Comparison of ENCODE assay signal across 13 cellular contexts in the genomic region with DNA sequence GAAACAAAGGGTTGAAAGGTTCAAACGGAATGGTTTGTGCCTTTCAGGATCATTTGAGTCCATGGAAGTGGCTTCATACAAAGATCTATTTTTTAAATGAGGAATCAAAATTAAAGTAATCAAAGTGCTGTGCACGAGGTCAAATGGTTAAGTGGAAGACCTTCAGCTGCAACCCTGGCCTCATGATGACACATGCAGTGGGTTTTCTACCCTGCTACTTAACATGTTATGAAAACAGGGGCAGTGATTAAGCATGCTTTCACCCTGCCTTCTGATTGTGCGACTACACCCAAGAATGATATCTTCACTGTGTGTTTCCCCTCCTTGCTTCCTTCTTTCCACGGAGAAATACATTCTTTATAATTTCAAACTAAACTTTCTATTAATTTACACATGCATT.
A peak's percentile ranks its signal among the peaks of the same experiment; 100 is the strongest.
DNase-seq lines count a peak whose midpoint lies in the region; ATAC-seq and TF ChIP-seq lines count a peak whose summit lies in the region.
"Had no signal": no experiment of that assay in that cellular context is flagged by ENCODE, and none has a peak within 500 bp of the region (broad histone marks: within the 10 kb centered on the region; RNA-seq: fewer than 3 reads in every experiment).

No MANE protein-coding gene starts in this region.

- no peak overlapping the region for H3K4me3 ChIP-seq in Caco-2 (ENCODE audit: low read depth, low read length)

- H3K27me3 Mint-ChIP-seq in Caco-2 (ENCODE audit: insufficient read depth, unreplicated experiment) (no peaks in the 10 kb centered on the region), nephron (ENCODE audit: low read depth) (no peaks in the 10 kb centered on the region)
- H3K27me3 Mint-ChIP-seq: activated CD8-positive, alpha-beta memory T cell treated with anti-CD3 and anti-CD28 coated beads, Interleukin-2, amount 10 ng/mL, durations not matched to agents 7 days and 5 days; CD4-positive, alpha-beta memory T cell had no signal

- CTCF ChIA-PET in Caco-2 (lab: Charles Lee) = no interaction called here

- no peaks in the 10 kb centered on the region for H3K4me1 Mint-ChIP-seq in Caco-2 (ENCODE audit: low read depth, unreplicated experiment)
- H3K4me1 Mint-ChIP-seq in nephron = peaks cover 4% of the 10 kb centered on the region
- H3K4me1 Mint-ChIP-seq: activated CD8-positive, alpha-beta memory T cell treated with anti-CD3 and anti-CD28 coated beads, Interleukin-2, amount 10 ng/mL, durations not matched to agents 7 days and 5 days had no signal

- H3K36me3 Mint-ChIP-seq in Caco-2 (ENCODE audit: insufficient read depth, unreplicated experiment) (no peaks in the 10 kb centered on the region), nephron (ENCODE audit: low read depth) (no peaks in the 10 kb centered on the region)
- H3K36me3 Mint-ChIP-seq: activated CD8-positive, alpha-beta memory T cell treated with anti-CD3 and anti-CD28 coated beads, Interleukin-2, amount 10 ng/mL, durations not matched to agents 7 days and 5 days; CD4-positive, alpha-beta memory T cell had no signal

- H3K4me1 ChIP-seq in Caco-2 = peaks cover 19% of the 10 kb centered on the region

- no peaks in the 10 kb centered on the region for H3K36me3 ChIP-seq in Caco-2 (ENCODE audit: control insufficient read depth, insufficient read depth, low read length)

- H3K27me3 ChIP-seq in Caco-2 (replicated peaks; ENCODE audit: control insufficient read depth, insufficient read depth, low read length) = no peaks in the 10 kb centered on the region

- no peak overlapping the region for H3K4me3 Mint-ChIP-seq in Caco-2 (ENCODE audit: unreplicated experiment)
- H3K4me3 Mint-ChIP-seq in nephron = no peak overlapping the region
- H3K4me3 Mint-ChIP-seq: activated CD8-positive, alpha-beta memory T cell treated with anti-CD3 and anti-CD28 coated beads, Interleukin-2, amount 10 ng/mL, durations not matched to agents 7 days and 5 days; CD4-positive, alpha-beta memory T cell had no signal

- H3K9me3 ChIP-seq in Caco-2 = no peaks in the 10 kb centered on the region

- H3K9me3 Mint-ChIP-seq in Caco-2 (ENCODE audit: unreplicated experiment) (no peaks in the 10 kb centered on the region), nephron (no peaks in the 10 kb centered on the region)

- intact Hi-C loops in Caco-2 (cut with micrococcal nuclease; ENCODE audit: unreplicated experiment) = no loop called here

- TF ChIP-seq CTCF in Caco-2 (IDR thresholded peaks at IDR 0.05; ENCODE audit: insufficient read depth in 1 of 2, low read depth in 1 of 2, low read length in 1 of 2, severe bottlenecking in 1 of 2, unreplicated experiment in 1 of 2) = no peak
- no peak for TF ChIP-seq CTCF in nephron (IDR thresholded peaks at IDR 0.05; ENCODE audit: unreplicated experiment in 3 of 3)

- no peak for ATAC-seq in HG02588 (IDR thresholded peaks at IDR 0.05; ENCODE audit: unreplicated experiment)
- ATAC-seq in GM19452 (IDR thresholded peaks at IDR 0.05; ENCODE audit: unreplicated experiment) = no peak
- ATAC-seq: activated CD8-positive, alpha-beta memory T cell treated with anti-CD3 and anti-CD28 coated beads, Interleukin-2, amount 10 ng/mL, durations not matched to agents 7 days and 5 days had no signal

- BruUV-seq in Caco-2 (replicated peaks; lab: Mats Ljungman, UMichigan) = no TSS peak

- DNase-seq in Caco-2 (no peak), MV-4-11 (lab: John Stamatoyannopoulos, UW) (peak; percentile 47), epithelial cell of prostate (ENCODE audit: low read depth, low spot score) (peak; percentile 39), AG08396 (ENCODE audit: low spot score) (no peak), NCI-H2171 (lab: John Stamatoyannopoulos, UW) (no peak)
- DNase-seq: activated CD8-positive, alpha-beta memory T cell treated with anti-CD3 and anti-CD28 coated beads, Interleukin-2, amount 10 ng/mL, durations not matched to agents 7 days and 5 days; CD4-positive, alpha-beta memory T cell; NCI-H1105 treated with DMSO at 0.1 percent for 48 hours; stimulated activated CD4-positive, alpha-beta T cell treated with anti-CD3 and anti-CD28 coated beads, Interleukin-4, amount 100 ng/mL, for 1 hour; T-helper 9 cell had no signal

- H3K27ac ChIP-seq in epithelial cell of prostate = peak overlapping the region; percentile 68

- H3K27ac Mint-ChIP-seq in Caco-2 (ENCODE audit: unreplicated experiment) = peak overlapping the region; percentile 70
- H3K27ac Mint-ChIP-seq in nephron = peak overlapping the region in 2 of 3 experiments; percentile 13 to 77
- H3K27ac Mint-ChIP-seq: activated CD8-positive, alpha-beta memory T cell treated with anti-CD3 and anti-CD28 coated beads, Interleukin-2, amount 10 ng/mL, durations not matched to agents 7 days and 5 days; CD4-positive, alpha-beta memory T cell had no signal

- POLR2A ChIA-PET in Caco-2 (lab: Charles Lee) = no interaction called here

Comparison
In these comparisons a context has a peak if more than half of its experiments do, and no peak if none do; other contexts are left out.
1. DNase-seq: peak in MV-4-11 (single experiment) and epithelial cell of prostate (single experiment); none in Caco-2 (0 of 2), AG08396 (single experiment) and NCI-H2171 (single experiment).